30 cellular contexts compared by ENCODE assay signal in genomic region chr20:63062188-63063140, GRCh38. TPM values are rescaled to one million over a fixed set of nuclear protein-coding genes. Genes with fewer than 3 reads are reported as not detected.
DNase-seq lines count a peak whose midpoint lies in the region; TF ChIP-seq lines count a peak whose summit lies in the region.
"Had no signal": no experiment of that assay in that cellular context is flagged by ENCODE, and none has a peak within 500 bp of the region (broad histone marks: within the 10 kb centered on the region; RNA-seq: fewer than 3 reads in every experiment).

No MANE protein-coding gene starts in this region.

- TF ChIP-seq CTCF in endodermal cell (conservative IDR thresholded peaks at IDR 0.05) (no peak), osteocyte (IDR thresholded peaks at IDR 0.05) (no peak)

- peaks cover 10% of the 10 kb centered on the region for H3K27me3 ChIP-seq in endodermal cell (ENCODE audit: control insufficient read depth, insufficient read depth, low read length, poor library complexity, severe bottlenecking)

- H3K4me3 Mint-ChIP-seq in endodermal cell = no peak overlapping the region
- no peak overlapping the region for H3K4me3 Mint-ChIP-seq in osteocyte (ENCODE audit: unreplicated experiment)
- H3K4me3 Mint-ChIP-seq: activated CD4-positive, alpha-beta T cell treated with anti-CD3 and anti-CD28 coated beads for 36 hours; activated CD8-positive, alpha-beta T cell treated with anti-CD3 and anti-CD28 coated beads for 36 hours; CD14-positive monocyte; dendritic cell treated with granulocyte-macrophage colony-stimulating factor and Interleukin-4, amounts not matched to agents 40 ng/mL and 50 ng/mL, for 4 days; immature natural killer cell; T-helper 2 cell treated with Interferon-gamma antibody and Interleukin-4, amounts not matched to agents 5 μg/mL and 100 μg/mL, for 36 hours had no signal

- H3K9me3 Mint-ChIP-seq in endodermal cell (peaks cover 2% of the 10 kb centered on the region), osteocyte (ENCODE audit: unreplicated experiment) (no peaks in the 10 kb centered on the region)
- H3K9me3 Mint-ChIP-seq: activated CD8-positive, alpha-beta T cell treated with anti-CD3 and anti-CD28 coated beads for 36 hours; immature natural killer cell had no signal

- no peaks in the 10 kb centered on the region for H3K4me1 ChIP-seq in endodermal cell (ENCODE audit: control insufficient read depth, insufficient read depth, low read length)
- H3K4me1 ChIP-seq: gastroesophageal sphincter, psoas muscle had no signal

- H3K36me3 Mint-ChIP-seq in endodermal cell (ENCODE audit: low read depth) (no peaks in the 10 kb centered on the region), osteocyte (ENCODE audit: unreplicated experiment) (no peaks in the 10 kb centered on the region)
- H3K36me3 Mint-ChIP-seq: CD14-positive monocyte, immature natural killer cell had no signal

- no peaks in the 10 kb centered on the region for H3K4me1 Mint-ChIP-seq in endodermal cell
- no peaks in the 10 kb centered on the region for H3K4me1 Mint-ChIP-seq in osteocyte (ENCODE audit: unreplicated experiment)
- H3K4me1 Mint-ChIP-seq: activated CD4-positive, alpha-beta T cell treated with anti-CD3 and anti-CD28 coated beads for 36 hours; CD14-positive monocyte; immature natural killer cell had no signal

- no peak overlapping the region for H3K27ac ChIP-seq in endodermal cell (ENCODE audit: low read depth, low read length)
- H3K27ac ChIP-seq: gastroesophageal sphincter, neutrophil, psoas muscle had no signal

- H3K27me3 Mint-ChIP-seq in endodermal cell (ENCODE audit: insufficient read depth) (no peaks in the 10 kb centered on the region), osteocyte (ENCODE audit: unreplicated experiment) (no peaks in the 10 kb centered on the region)

- H3K4me3 ChIP-seq in endodermal cell (ENCODE audit: low read length) = no peak overlapping the region
- H3K4me3 ChIP-seq: gastroesophageal sphincter, psoas muscle had no signal

- no peaks in the 10 kb centered on the region for H3K36me3 ChIP-seq in endodermal cell (ENCODE audit: control insufficient read depth, insufficient read depth, low read length)
- H3K36me3 ChIP-seq: gastroesophageal sphincter, neutrophil had no signal

- H3K9ac ChIP-seq in endodermal cell (ENCODE audit: extremely low read depth, low read length, poor library complexity, severe bottlenecking) = no peak overlapping the region

- 83 to 85% methylated on average over 15 to 23 of the region's 23 CpGs for WGBS in endodermal cell (ENCODE audit: insufficient coverage in 1 of 2, insufficient read length in 1 of 2), 2 experiments

- H3K27ac Mint-ChIP-seq in endodermal cell (no peak overlapping the region), osteocyte (ENCODE audit: unreplicated experiment) (no peak overlapping the region)
- H3K27ac Mint-ChIP-seq: activated CD4-positive, alpha-beta T cell treated with anti-CD3 and anti-CD28 coated beads for 36 hours; activated CD8-positive, alpha-beta T cell treated with anti-CD3 and anti-CD28 coated beads for 36 hours; activated T-helper 2 cell treated with anti-CD3 and anti-CD28 coated beads, Interferon-gamma antibody, Interleukin-2, Interleukin-4, amounts not matched to agents 10 μg/mL and 5 μg/mL and 100 μg/mL, durations not matched to agents 14 hours and 24 hours and 36 hours; dendritic cell treated with granulocyte-macrophage colony-stimulating factor and Interleukin-4, amounts not matched to agents 40 ng/mL and 50 ng/mL, for 4 days; immature natural killer cell; T-helper 2 cell treated with Interferon-gamma antibody and Interleukin-4, amounts not matched to agents 5 μg/mL and 100 μg/mL, for 36 hours had no signal

- peaks cover 4% of the 10 kb centered on the region for H3K9me3 ChIP-seq in endodermal cell (ENCODE audit: control insufficient read depth, low read length)
- H3K9me3 ChIP-seq: gastroesophageal sphincter, neutrophil, psoas muscle had no signal

- peak; percentile 19 for DNase-seq in activated effector memory CD4-positive, alpha-beta T cell treated with anti-CD3 and anti-CD28 coated beads, Interleukin-2, amount 50 U/mL, for 16 hours
- DNase-seq in activated effector memory CD4-positive, alpha-beta T cell treated with Interleukin-2 at 50 U/mL for 16 hours = no peak
- DNase-seq in D341Med (ENCODE audit: low spot score) (peak; percentile 17), endodermal cell (peak; percentile 7), osteocyte (ENCODE audit: extremely low spot score, unreplicated experiment) (peak; percentile 73), cerebellar cortex (ENCODE audit: low spot score) (no peak), NOMO-1 (lab: John Stamatoyannopoulos, UW; ENCODE audit: unreplicated experiment in 2 of 2) (no peak), iPS-NIHi7 (ENCODE audit: extremely low spot score) (no peak)
- DNase-seq: activated CD4-positive, alpha-beta T cell treated with anti-CD3 and anti-CD28 coated beads for 36 hours; activated CD8-positive, alpha-beta T cell treated with anti-CD3 and anti-CD28 coated beads for 36 hours; central memory CD4-positive, alpha-beta T cell; DMS79; GDM1; hypothalamus; immature natural killer cell; Kasumi-1; NCI-H2107; small intestine; stimulated activated naive CD4-positive, alpha-beta T cell had no signal

RNA-seq across cellular contexts. Expression of gene BHLHE23, which starts 55.7 kb away (rescaled TPM):
- total RNA-seq in endodermal cell (not detected), osteocyte (not detected in 2 replicates)
- 1.2 TPM for polyA plus RNA-seq in endodermal cell (2013, experiment 1 of 2)
- 0.46 TPM for polyA plus RNA-seq in endodermal cell (2013, experiment 2 of 2)
- total RNA-seq: A172; activated CD4-positive, alpha-beta T cell treated with anti-CD3 and anti-CD28 coated beads for 36 hours; activated CD8-positive, alpha-beta T cell treated with anti-CD3 and anti-CD28 coated beads for 36 hours; activated T-helper 2 cell treated with anti-CD3 and anti-CD28 coated beads, Interferon-gamma antibody, Interleukin-2, Interleukin-4, amounts not matched to agents 10 μg/mL and 5 μg/mL and 100 μg/mL, durations not matched to agents 14 hours and 24 hours and 36 hours; gastroesophageal sphincter; left lobe of liver; myocyte; psoas muscle; ureter had no signal
- polyA plus RNA-seq: CD14-positive monocyte, immature natural killer cell, psoas muscle, small intestine had no signal

Comparison
In these comparisons a context has a peak if more than half of its experiments do, and no peak if none do; other contexts are left out.
1. DNase-seq: peak in activated effector memory CD4-positive, alpha-beta T cell treated with anti-CD3 and anti-CD28 coated beads, Interleukin-2, amount 50 U/mL, for 16 hours (single experiment), D341Med (single experiment), endodermal cell (single experiment) and osteocyte (single experiment); none in activated effector memory CD4-positive, alpha-beta T cell treated with Interleukin-2 at 50 U/mL for 16 hours (single experiment), cerebellar cortex (single experiment), NOMO-1 (0 of 2) and iPS-NIHi7 (single experiment).